Comparison of ENCODE assay signal across 13 cellular contexts in the genomic region with DNA sequence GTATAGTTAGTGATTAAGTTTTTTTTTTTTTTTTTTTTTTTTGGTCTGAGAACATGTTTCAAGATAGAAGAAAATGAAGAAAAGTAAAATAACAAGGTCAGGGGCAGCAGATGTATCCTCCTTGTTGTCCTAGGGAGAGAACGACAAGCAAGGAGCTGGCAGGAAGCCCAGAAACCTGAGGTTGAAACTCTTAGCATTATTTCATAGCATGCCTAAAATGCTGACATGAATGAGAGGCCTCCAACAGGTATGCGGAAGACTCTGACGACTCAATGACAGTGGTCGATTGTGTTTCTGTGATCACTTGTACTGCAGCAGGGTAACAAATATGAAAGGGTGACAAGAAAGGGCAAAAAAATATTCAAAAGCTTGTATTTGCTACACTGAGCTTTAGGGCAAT.
A peak's percentile ranks its signal among the peaks of the same experiment; 100 is the strongest.
DNase-seq lines count a peak whose midpoint lies in the region; ATAC-seq and TF ChIP-seq lines count a peak whose summit lies in the region.
"Had no signal": no experiment of that assay in that cellular context is flagged by ENCODE, and none has a peak within 500 bp of the region (broad histone marks: within the 10 kb centered on the region; RNA-seq: fewer than 3 reads in every experiment).

No MANE protein-coding gene starts in this region.

- intact Hi-C loops in breast epithelium (cut with DNase I; ENCODE audit: low total_unique reads) = no loop called here

- H3K4me3 Mint-ChIP-seq in activated naive CD8-positive, alpha-beta T cell treated with anti-CD3 and anti-CD28 coated beads, Interleukin-2, amount 50 U/mL, for 24 hours = no peak overlapping the region
- H3K4me3 Mint-ChIP-seq: dendritic cell treated with granulocyte-macrophage colony-stimulating factor and Interleukin-4, amounts not matched to agents 40 ng/mL and 50 ng/mL, for 4 days; memory B cell had no signal

- no peaks in the 10 kb centered on the region for H3K4me1 Mint-ChIP-seq in activated naive CD8-positive, alpha-beta T cell treated with anti-CD3 and anti-CD28 coated beads, Interleukin-2, amount 50 U/mL, for 24 hours
- H3K4me1 Mint-ChIP-seq: memory B cell had no signal

- H3K36me3 ChIP-seq in breast epithelium = no peaks in the 10 kb centered on the region
- H3K36me3 ChIP-seq: suprapubic skin had no signal

- TF ChIP-seq POLR2A in breast epithelium (IDR thresholded peaks at IDR 0.05) = no peak

- H3K27me3 Mint-ChIP-seq in activated naive CD8-positive, alpha-beta T cell treated with anti-CD3 and anti-CD28 coated beads, Interleukin-2, amount 50 U/mL, for 24 hours = no peaks in the 10 kb centered on the region
- H3K27me3 Mint-ChIP-seq: dendritic cell treated with granulocyte-macrophage colony-stimulating factor and Interleukin-4, amounts not matched to agents 40 ng/mL and 50 ng/mL, for 4 days; memory B cell had no signal

- H3K36me3 Mint-ChIP-seq in activated naive CD8-positive, alpha-beta T cell treated with anti-CD3 and anti-CD28 coated beads, Interleukin-2, amount 50 U/mL, for 24 hours (ENCODE audit: low read depth) = peaks cover 2% of the 10 kb centered on the region
- H3K36me3 Mint-ChIP-seq: memory B cell had no signal

- H3K27ac ChIP-seq in breast epithelium = no peak overlapping the region
- H3K27ac ChIP-seq: suprapubic skin had no signal

- H3K27me3 ChIP-seq in breast epithelium = no peaks in the 10 kb centered on the region
- H3K27me3 ChIP-seq: suprapubic skin had no signal

- no peak overlapping the region for H3K4me3 ChIP-seq in breast epithelium
- H3K4me3 ChIP-seq in skeletal muscle cell (ENCODE audit: low read depth, low read length) = no peak overlapping the region
- H3K4me3 ChIP-seq: K562, suprapubic skin had no signal

- DNase-seq in HK-2 (ENCODE audit: unreplicated experiment) (peak; percentile 8), NCI-H226 (peak; percentile 24), breast epithelium (ENCODE audit: low spot score in 2 of 2) (peak; percentile 47 to 54), skeletal muscle cell (ENCODE audit: low read depth) (peak; percentile 41)
- no peak for DNase-seq in activated naive CD8-positive, alpha-beta T cell treated with anti-CD3 and anti-CD28 coated beads, Interleukin-2, amount 50 U/mL, for 24 hours
- DNase-seq: activated CD4-positive, alpha-beta T cell treated with anti-CD3 and anti-CD28 coated beads for 1 hour; activated effector memory CD4-positive, alpha-beta T cell treated with Interleukin-2 at 50 U/mL for 16 hours had no signal

- H3K9me3 Mint-ChIP-seq in activated naive CD8-positive, alpha-beta T cell treated with anti-CD3 and anti-CD28 coated beads, Interleukin-2, amount 50 U/mL, for 24 hours = peaks cover 19% of the 10 kb centered on the region
- H3K9me3 Mint-ChIP-seq: dendritic cell treated with granulocyte-macrophage colony-stimulating factor and Interleukin-4, amounts not matched to agents 40 ng/mL and 50 ng/mL, for 4 days had no signal

- no peak overlapping the region for H3K27ac Mint-ChIP-seq in activated naive CD8-positive, alpha-beta T cell treated with anti-CD3 and anti-CD28 coated beads, Interleukin-2, amount 50 U/mL, for 24 hours
- H3K27ac Mint-ChIP-seq: dendritic cell treated with granulocyte-macrophage colony-stimulating factor and Interleukin-4, amounts not matched to agents 40 ng/mL and 50 ng/mL, for 4 days; memory B cell had no signal

- ATAC-seq in HG02973 (IDR thresholded peaks at IDR 0.05; ENCODE audit: unreplicated experiment) (no peak), GM19452 (IDR thresholded peaks at IDR 0.05; ENCODE audit: unreplicated experiment) (no peak)
- no peak for ATAC-seq in activated naive CD8-positive, alpha-beta T cell treated with anti-CD3 and anti-CD28 coated beads, Interleukin-2, amount 50 U/mL, for 24 hours
- ATAC-seq: K562 had no signal

- no peaks in the 10 kb centered on the region for H3K4me1 ChIP-seq in breast epithelium
- H3K4me1 ChIP-seq: suprapubic skin had no signal

- no peak for TF ChIP-seq CTCF in breast epithelium (IDR thresholded peaks at IDR 0.05)

- H3K9me3 ChIP-seq in breast epithelium = no peaks in the 10 kb centered on the region
- H3K9me3 ChIP-seq: suprapubic skin had no signal
